8 cellular contexts compared by ENCODE assay signal in genomic region chr2:161273038-161273760, GRCh38. TPM values are rescaled to one million over a fixed set of nuclear protein-coding genes. Genes with fewer than 3 reads are reported as not detected.
A peak's percentile ranks its signal among the peaks of the same experiment; 100 is the strongest.
DNase-seq lines count a peak whose midpoint lies in the region; ATAC-seq and TF ChIP-seq lines count a peak whose summit lies in the region.

No MANE protein-coding gene starts in this region.

- H3K4me3 ChIP-seq in fibroblast of pulmonary artery (replicated peaks; ENCODE audit: low read depth, low read length) (no peak overlapping the region), psoas muscle (no peak overlapping the region)

- no peak overlapping the region for H3K27ac ChIP-seq in psoas muscle

- TF ChIP-seq CTCF in GM12873 (IDR thresholded peaks at IDR 0.05; ENCODE audit: insufficient read depth, low read depth, low read length, missing control alignments) (peak; percentile 57), fibroblast of pulmonary artery (IDR thresholded peaks at IDR 0.05; ENCODE audit: low read length, missing control alignments) (peak; percentile 72), psoas muscle (IDR thresholded peaks at IDR 0.05) (peak; percentile 81)

- no peaks in the 10 kb centered on the region for H3K9me3 ChIP-seq in psoas muscle

- no peaks in the 10 kb centered on the region for H3K36me3 ChIP-seq in psoas muscle (ENCODE audit: insufficient read depth in 1 of 2, low read depth in 1 of 2)

- intact Hi-C loops in psoas muscle (cut with DNase I) = loop anchor here (5.0 kb wide), 1 partner anchor 51 kb away; no protein-coding TSS in a partner anchor

- peak; percentile 74 for DNase-seq in Ammon's horn (ENCODE audit: low spot score)
- peak; percentile 46 for DNase-seq in NCI-H1105 (lab: John Stamatoyannopoulos, UW)
- DNase-seq in SW480 (ENCODE audit: low spot score) = peak; percentile 62
- peak; percentile 84 for DNase-seq in fibroblast of pulmonary artery (ENCODE audit: low read depth)
- no peak for DNase-seq in psoas muscle
- no peak for DNase-seq in 8988T

- 46 to 51% (median 48%) methylated on average over 5 of the region's 5 CpGs for WGBS in psoas muscle, 3 donors

- no peaks in the 10 kb centered on the region for H3K27me3 ChIP-seq in psoas muscle (ENCODE audit: insufficient read depth in 3 of 3, low read length in 2 of 3)

- peak; percentile 86 for ATAC-seq in HG02642 (IDR thresholded peaks at IDR 0.05; ENCODE audit: poor library complexity, unreplicated experiment)
- peak in 2 of 4 donors; percentile 46 to 69 for ATAC-seq in psoas muscle

- H3K4me1 ChIP-seq in psoas muscle = no peaks in the 10 kb centered on the region

RNA-seq across cellular contexts. Expression of gene PSMD14, which starts 35.0 kb away (rescaled TPM):
- total RNA-seq in psoas muscle = 100 to 1,000 TPM in 1 of 4 donors, 10 to 100 TPM in 3; 51.2 to 109 (median 90.4) TPM
- polyA plus RNA-seq in psoas muscle = 100 to 1,000 TPM; 111 to 372 (median 249) TPM

Comparison
In these comparisons a context has a peak if more than half of its experiments do, and no peak if none do; other contexts are left out.
1. DNase-seq: peak in Ammon's horn (single experiment), NCI-H1105 (single experiment), SW480 (single experiment) and fibroblast of pulmonary artery (single experiment); none in psoas muscle (0 of 2) and 8988T (single experiment).
2. Peak in every context shown above with its lines, with median percentiles within 50 percentile points of each other: CTCF ChIP-seq.